8 cellular contexts compared by ENCODE assay signal in genomic region chr4:15779336-15779735, GRCh38. TPM values are rescaled to one million over a fixed set of nuclear protein-coding genes. Genes with fewer than 3 reads are reported as not detected.
DNase-seq lines count a peak whose midpoint lies in the region; ATAC-seq and TF ChIP-seq lines count a peak whose summit lies in the region.

No MANE protein-coding gene starts in this region.

- H2AFZ ChIP-seq in DND-41 (ENCODE audit: low read depth, low read length) (no peak overlapping the region), hepatocyte (peak overlapping the region; percentile 60)

- no peak for ATAC-seq in DND-41 (ENCODE audit: insufficient read depth, low read depth)
- no peak for ATAC-seq in HG02610 (IDR thresholded peaks at IDR 0.05; ENCODE audit: unreplicated experiment)
- no peak for ATAC-seq in HG03460 (IDR thresholded peaks at IDR 0.05; ENCODE audit: unreplicated experiment)
- ATAC-seq in GM21717 (IDR thresholded peaks at IDR 0.05; ENCODE audit: unreplicated experiment), result no peak

- H3K27me3 ChIP-seq in DND-41 (ENCODE audit: insufficient read depth, low read length, poor library complexity) (no peaks in the 10 kb centered on the region), hepatocyte (peaks cover 62% of the 10 kb centered on the region)

- peaks cover 75% of the 10 kb centered on the region for H3K4me1 ChIP-seq in DND-41 (ENCODE audit: insufficient read depth, low read length)
- peaks cover 11% of the 10 kb centered on the region for H3K4me1 ChIP-seq in hepatocyte (ENCODE audit: insufficient read depth)

- TF ChIP-seq CTCF in DND-41 (IDR thresholded peaks at IDR 0.05; ENCODE audit: borderline replicate concordance, extremely low read depth, low read length, poor library complexity, severe bottlenecking) (peak; percentile 44), hepatocyte (IDR thresholded peaks at IDR 0.05; ENCODE audit: poor library complexity) (peak; percentile 46)

- H3K4me3 ChIP-seq in DND-41 (ENCODE audit: low read depth in 1 of 2, low read length in 2 of 2), result peak overlapping the region; percentile 77 to 82
- peak overlapping the region; percentile 55 for H3K4me3 ChIP-seq in hepatocyte

- H3K9ac ChIP-seq in DND-41 (ENCODE audit: low read depth, low read length), result peak overlapping the region; percentile 97

- no peaks in the 10 kb centered on the region for H3K9me3 ChIP-seq in DND-41 (ENCODE audit: insufficient read depth, low read length, severe bottlenecking)
- no peaks in the 10 kb centered on the region for H3K9me3 ChIP-seq in hepatocyte (ENCODE audit: low read depth)

- 2% methylated on average over 13 of the region's 13 CpGs for WGBS in hepatocyte (ENCODE audit: low lambda C conversion rate, missing lambda C conversion rate)

- H3K79me2 ChIP-seq in DND-41 (ENCODE audit: insufficient read depth, low read length), result peaks cover 99% of the 10 kb centered on the region
- H3K79me2 ChIP-seq in hepatocyte, result no peaks in the 10 kb centered on the region

- DNase-seq in DND-41 (no peak), Kasumi-1 (lab: John Stamatoyannopoulos, UW) (peak; percentile 52 to 68), amygdala (lab: John Stamatoyannopoulos, UW) (peak in 37 of 56 donors; percentile 2 to 61 (median 21)), hepatocyte (ENCODE audit: low spot score) (peak; percentile 55), pons (ENCODE audit: low spot score) (peak; percentile 66)

- no peaks in the 10 kb centered on the region for H3K9me2 ChIP-seq in hepatocyte (replicated peaks; ENCODE audit: insufficient read depth)

- H3K27ac ChIP-seq in DND-41 (ENCODE audit: low read length) (peak overlapping the region; percentile 96), hepatocyte (no peak overlapping the region)

- H3K36me3 ChIP-seq in DND-41 (ENCODE audit: insufficient read depth, low read length) (peaks cover 62% of the 10 kb centered on the region), hepatocyte (replicated peaks; ENCODE audit: insufficient read depth, low read depth) (no peaks in the 10 kb centered on the region)

- H3K4me2 ChIP-seq in DND-41 (ENCODE audit: insufficient read depth, low read length) (peak overlapping the region; percentile 60), hepatocyte (peak overlapping the region; percentile 97)

- H4K20me1 ChIP-seq in DND-41 (ENCODE audit: insufficient read depth, low read length), result peaks cover 56% of the 10 kb centered on the region
- H4K20me1 ChIP-seq in hepatocyte (ENCODE audit: insufficient read depth, poor library complexity, severe bottlenecking), result no peaks in the 10 kb centered on the region

RNA-seq across cellular contexts. Expression of gene CD38, which starts 1.2 kb away (rescaled TPM):
- 0.13 and 0.84 TPM in 2 replicates for total RNA-seq in hepatocyte
- 1.1 TPM in 1 of 2 replicates, not detected in the other for polyA plus RNA-seq in hepatocyte
